Comparison of ENCODE assay signal across 18 cellular contexts in the genomic region with DNA sequence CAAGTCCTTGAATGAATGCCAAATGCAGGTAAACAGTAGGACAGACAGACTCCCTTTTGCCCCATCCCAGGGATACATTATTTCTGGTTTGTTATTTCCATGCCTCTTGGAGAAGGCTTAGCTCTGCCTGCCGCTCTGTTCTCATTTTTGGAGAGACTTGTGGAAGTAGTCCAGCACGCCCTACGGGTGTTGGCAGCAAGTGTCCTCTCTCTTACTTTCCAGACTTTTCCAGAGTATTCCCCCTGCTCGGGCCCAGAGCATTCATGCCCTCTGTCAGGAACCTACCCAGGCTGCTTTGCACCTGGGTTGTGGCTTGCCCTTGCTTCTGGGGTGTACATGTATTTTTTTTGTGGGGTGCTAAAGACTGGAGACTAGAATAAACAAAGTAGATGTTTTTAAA. TPM values are rescaled to one million over a fixed set of nuclear protein-coding genes. Genes with fewer than 3 reads are reported as not detected.
DNase-seq lines count a peak whose midpoint lies in the region; ATAC-seq and TF ChIP-seq lines count a peak whose summit lies in the region.
"Had no signal": no experiment of that assay in that cellular context is flagged by ENCODE, and none has a peak within 500 bp of the region (broad histone marks: within the 10 kb centered on the region; RNA-seq: fewer than 3 reads in every experiment).

No MANE protein-coding gene starts in this region.

- no peak for TF ChIP-seq CTCF in upper lobe of right lung (IDR thresholded peaks at IDR 0.05)

- H3K27ac ChIP-seq in upper lobe of right lung: no peak overlapping the region
- H3K27ac ChIP-seq: BLaER1 treated with 17β-estradiol and CSF1 and Interleukin-3, amounts not matched to agents 10 nM and 100 nM had no signal

- H3K4me3 ChIP-seq in upper lobe of right lung: no peak overlapping the region
- H3K4me3 ChIP-seq: BLaER1 treated with 17β-estradiol and CSF1 and Interleukin-3, amounts not matched to agents 10 nM and 100 nM; GM23338 had no signal

- no peaks in the 10 kb centered on the region for H3K4me1 ChIP-seq in upper lobe of right lung

- no peak for ATAC-seq in upper lobe of right lung
- ATAC-seq: GM23338, HCT116 had no signal

- no peaks in the 10 kb centered on the region for H3K27me3 ChIP-seq in upper lobe of right lung
- H3K27me3 ChIP-seq: BLaER1 treated with 17β-estradiol and CSF1 and Interleukin-3, amounts not matched to agents 10 nM and 100 nM had no signal

- H3K9me3 ChIP-seq in upper lobe of right lung: no peaks in the 10 kb centered on the region
- H3K9me3 ChIP-seq: Caco-2 had no signal

- intact Hi-C loops in upper lobe of right lung (cut with DNase I): no loop called here

- DNase-seq in Ammon's horn (ENCODE audit: low spot score) (peak; percentile 21), G401 (ENCODE audit: low spot score) (peak; percentile 87), medulla oblongata (ENCODE audit: extremely low spot score) (peak; percentile 60), upper lobe of right lung (peak; percentile 35), OCI-M1 (lab: John Stamatoyannopoulos, UW) (no peak), NCI-H510A (lab: John Stamatoyannopoulos, UW) (no peak), T-helper 9 cell (no peak)
- DNase-seq: 8988T; Caco-2; CD4-positive, alpha-beta T cell; GDM1; H7; HFFc6; IMR-90 had no signal

- in situ Hi-C loops in G401 (cut with HindIII; ENCODE audit: low sequenced_read_pairs): no loop called here

- H3K36me3 ChIP-seq in upper lobe of right lung: peaks cover 39% of the 10 kb centered on the region
- H3K36me3 ChIP-seq: BLaER1 treated with 17β-estradiol and CSF1 and Interleukin-3, amounts not matched to agents 10 nM and 100 nM had no signal

RNA-seq across cellular contexts. Expression of gene SLC34A2, which starts 15.3 kb away (rescaled TPM):
- total RNA-seq in G401 (2014; rRNA removed; shearing (Covaris generic)): 0.18 and 2.0 TPM in 2 replicates
- 2,903 TPM for total RNA-seq in upper lobe of right lung
- total RNA-seq: B cell; CD4-positive, alpha-beta T cell; HFFc6; IMR-90 had no signal

Comparison
In these comparisons a context has a peak if more than half of its experiments do, and no peak if none do; other contexts are left out.
1. DNase-seq: peak in Ammon's horn (single experiment), G401 (single experiment), medulla oblongata (single experiment) and upper lobe of right lung (single experiment); none in OCI-M1 (single experiment), NCI-H510A (single experiment) and T-helper 9 cell (single experiment).
2. RNA of gene SLC34A2, which starts 15.3 kb away (total RNA-seq): 2,903 TPM in upper lobe of right lung (single experiment); 0.18 to 2.0 TPM in G401; every median in the first group is over 100 times any median in the second.